36 cellular contexts compared by ENCODE assay signal in genomic region chr14:44766285-44766684, GRCh38.
"Had no signal": no experiment of that assay in that cellular context is flagged by ENCODE, and none has a peak within 500 bp of the region (broad histone marks: within the 10 kb centered on the region; RNA-seq: fewer than 3 reads in every experiment).

No MANE protein-coding gene starts in this region.

- H3K4me1 ChIP-seq: ascending aorta had no signal

- H3K36me3 ChIP-seq: ascending aorta, cardiac muscle cell had no signal

- H3K27me3 ChIP-seq: ascending aorta, cardiac muscle cell had no signal

- ATAC-seq: activated CD8-positive, alpha-beta memory T cell treated with anti-CD3 and anti-CD28 coated beads, Interleukin-2, amount 10 ng/mL, durations not matched to agents 7 days and 5 days; activated CD8-positive, alpha-beta T cell treated with anti-CD3 and anti-CD28 coated beads, Interleukin-2, amount 10 ng/mL, durations not matched to agents 7 days and 5 days; activated naive CD8-positive, alpha-beta T cell treated with anti-CD3 and anti-CD28 coated beads, Interleukin-2, amount 50 U/mL, for 24 hours had no signal

- H3K9me3 Mint-ChIP-seq: activated B cell treated with CpG ODN at 0.5 μM for 24 hours; activated CD4-positive, alpha-beta memory T cell treated with anti-CD3 and anti-CD28 coated beads, Interleukin-2, amount 10 ng/mL, durations not matched to agents 7 days and 5 days; activated CD4-positive, alpha-beta T cell treated with anti-CD3 and anti-CD28 coated beads, Interleukin-2, amount 10 ng/mL, durations not matched to agents 7 days and 5 days; activated naive CD4-positive, alpha-beta T cell treated with anti-CD3 and anti-CD28 coated beads, Interleukin-2, amount 10 ng/mL, durations not matched to agents 7 days and 5 days; activated naive CD4-positive, alpha-beta T cell treated with anti-CD3 and anti-CD28 coated beads, Interleukin-2, amount 50 U/mL, for 24 hours; activated naive CD8-positive, alpha-beta T cell treated with anti-CD3 and anti-CD28 coated beads, Interleukin-2, amount 10 ng/mL, durations not matched to agents 7 days and 5 days; activated naive CD8-positive, alpha-beta T cell treated with anti-CD3 and anti-CD28 coated beads, Interleukin-2, amount 50 U/mL, for 24 hours; activated T-cell treated with anti-CD3 and anti-CD28 coated beads, Interleukin-2, amount 50 U/mL, for 24 hours; activated T-helper 2 cell treated with anti-CD3 and anti-CD28 coated beads, Interferon-gamma antibody, Interleukin-2, Interleukin-4, amounts not matched to agents 10 μg/mL and 5 μg/mL and 100 μg/mL, durations not matched to agents 14 hours and 24 hours and 36 hours; central memory CD8-positive, alpha-beta T cell; T-helper 1 cell treated with Interleukin-12 subunit alpha and Interleukin-12 subunit beta and Interleukin-4 antibody, amounts not matched to agents 30 μg/mL and 1 μg/mL, for 36 hours; T-helper 2 cell treated with Interferon-gamma antibody and Interleukin-4, amounts not matched to agents 5 μg/mL and 100 μg/mL, for 36 hours had no signal

- H3K9me3 ChIP-seq: ascending aorta had no signal

- H3K36me3 Mint-ChIP-seq: activated CD8-positive, alpha-beta memory T cell treated with anti-CD3 and anti-CD28 coated beads, Interleukin-2, amount 10 ng/mL, durations not matched to agents 7 days and 5 days; activated naive CD4-positive, alpha-beta T cell treated with anti-CD3 and anti-CD28 coated beads, Interleukin-2, amount 10 ng/mL, durations not matched to agents 7 days and 5 days; activated naive CD4-positive, alpha-beta T cell treated with anti-CD3 and anti-CD28 coated beads, Interleukin-2, amount 50 U/mL, for 24 hours; activated naive CD8-positive, alpha-beta T cell; activated naive CD8-positive, alpha-beta T cell treated with anti-CD3 and anti-CD28 coated beads, Interleukin-2, amount 10 ng/mL, durations not matched to agents 7 days and 5 days; brain had no signal

- H3K27ac Mint-ChIP-seq: activated B cell treated with CpG ODN at 0.5 μM for 24 hours; activated CD4-positive, alpha-beta memory T cell treated with anti-CD3 and anti-CD28 coated beads, Interleukin-2, amount 10 ng/mL, durations not matched to agents 7 days and 5 days; activated CD4-positive, alpha-beta T cell treated with anti-CD3 and anti-CD28 coated beads, Interleukin-2, amount 10 ng/mL, durations not matched to agents 7 days and 5 days; activated CD8-positive, alpha-beta memory T cell treated with anti-CD3 and anti-CD28 coated beads, Interleukin-2, amount 10 ng/mL, durations not matched to agents 7 days and 5 days; activated CD8-positive, alpha-beta T cell treated with anti-CD3 and anti-CD28 coated beads, Interleukin-2, amount 10 ng/mL, durations not matched to agents 7 days and 5 days; activated naive CD4-positive, alpha-beta T cell treated with anti-CD3 and anti-CD28 coated beads, Interleukin-2, amount 10 ng/mL, durations not matched to agents 7 days and 5 days; activated naive CD4-positive, alpha-beta T cell treated with anti-CD3 and anti-CD28 coated beads, Interleukin-2, amount 50 U/mL, for 24 hours; activated naive CD8-positive, alpha-beta T cell; activated naive CD8-positive, alpha-beta T cell treated with anti-CD3 and anti-CD28 coated beads, Interleukin-2, amount 10 ng/mL, durations not matched to agents 7 days and 5 days; activated naive CD8-positive, alpha-beta T cell treated with anti-CD3 and anti-CD28 coated beads, Interleukin-2, amount 50 U/mL, for 24 hours; activated T-cell treated with anti-CD3 and anti-CD28 coated beads, Interleukin-2, amount 50 U/mL, for 24 hours; activated T-helper 2 cell treated with anti-CD3 and anti-CD28 coated beads, Interferon-gamma antibody, Interleukin-2, Interleukin-4, amounts not matched to agents 10 μg/mL and 5 μg/mL and 100 μg/mL, durations not matched to agents 14 hours and 24 hours and 36 hours; brain; T-helper 1 cell treated with Interleukin-12 subunit alpha and Interleukin-12 subunit beta and Interleukin-4 antibody, amounts not matched to agents 30 μg/mL and 1 μg/mL, for 36 hours; T-helper 2 cell treated with Interferon-gamma antibody and Interleukin-4, amounts not matched to agents 5 μg/mL and 100 μg/mL, for 36 hours had no signal

- H3K27me3 Mint-ChIP-seq: activated B cell treated with CpG ODN at 0.5 μM for 24 hours; activated CD4-positive, alpha-beta memory T cell treated with anti-CD3 and anti-CD28 coated beads, Interleukin-2, amount 10 ng/mL, durations not matched to agents 7 days and 5 days; activated CD4-positive, alpha-beta T cell treated with anti-CD3 and anti-CD28 coated beads, Interleukin-2, amount 10 ng/mL, durations not matched to agents 7 days and 5 days; activated naive CD4-positive, alpha-beta T cell treated with anti-CD3 and anti-CD28 coated beads, Interleukin-2, amount 10 ng/mL, durations not matched to agents 7 days and 5 days; activated naive CD8-positive, alpha-beta T cell; activated naive CD8-positive, alpha-beta T cell treated with anti-CD3 and anti-CD28 coated beads, Interleukin-2, amount 10 ng/mL, durations not matched to agents 7 days and 5 days; brain had no signal

- H3K4me1 Mint-ChIP-seq: activated B cell treated with CpG ODN at 0.5 μM for 24 hours; activated CD4-positive, alpha-beta memory T cell treated with anti-CD3 and anti-CD28 coated beads, Interleukin-2, amount 10 ng/mL, durations not matched to agents 7 days and 5 days; activated CD4-positive, alpha-beta T cell treated with anti-CD3 and anti-CD28 coated beads, Interleukin-2, amount 10 ng/mL, durations not matched to agents 7 days and 5 days; activated CD8-positive, alpha-beta memory T cell treated with anti-CD3 and anti-CD28 coated beads, Interleukin-2, amount 10 ng/mL, durations not matched to agents 7 days and 5 days; activated naive CD4-positive, alpha-beta T cell treated with anti-CD3 and anti-CD28 coated beads, Interleukin-2, amount 10 ng/mL, durations not matched to agents 7 days and 5 days; activated naive CD4-positive, alpha-beta T cell treated with anti-CD3 and anti-CD28 coated beads, Interleukin-2, amount 50 U/mL, for 24 hours; activated naive CD8-positive, alpha-beta T cell treated with anti-CD3 and anti-CD28 coated beads, Interleukin-2, amount 10 ng/mL, durations not matched to agents 7 days and 5 days; brain; central memory CD8-positive, alpha-beta T cell had no signal

- DNase-seq: activated B cell treated with CpG ODN at 0.5 μM for 24 hours; activated CD4-positive, alpha-beta memory T cell treated with anti-CD3 and anti-CD28 coated beads, Interleukin-2, amount 10 ng/mL, durations not matched to agents 7 days and 5 days; activated CD4-positive, alpha-beta T cell treated with anti-CD3 and anti-CD28 coated beads for 4 hours; activated CD4-positive, alpha-beta T cell treated with anti-CD3 and anti-CD28 coated beads, Interleukin-2, amount 10 ng/mL, durations not matched to agents 7 days and 5 days; activated CD4-positive, alpha-beta T cell treated with anti-CD3 and anti-CD28 coated beads, Interleukin-2, amount 50 U/mL, for 48 hours; activated CD4-positive, CD25-positive, alpha-beta regulatory T cell treated with anti-CD3 and anti-CD28 coated beads, Interleukin-2, amount 50 U/mL, for 72 hours; activated CD8-positive, alpha-beta memory T cell treated with anti-CD3 and anti-CD28 coated beads for 24 hours; activated CD8-positive, alpha-beta memory T cell treated with anti-CD3 and anti-CD28 coated beads, Interleukin-2, amount 10 ng/mL, durations not matched to agents 7 days and 5 days; activated CD8-positive, alpha-beta memory T cell treated with anti-CD3 and anti-CD28 coated beads, Interleukin-2, amount 50 U/mL, for 48 hours; activated CD8-positive, alpha-beta T cell treated with anti-CD3 and anti-CD28 coated beads, Interleukin-2, amount 10 ng/mL, durations not matched to agents 7 days and 5 days; activated effector memory CD4-positive, alpha-beta T cell treated with Interleukin-2 at 50 U/mL for 16 hours; activated gamma-delta T cell; activated naive CD4-positive, alpha-beta T cell treated with anti-CD3 and anti-CD28 coated beads, Interleukin-2, amount 10 ng/mL, durations not matched to agents 7 days and 5 days; activated naive CD4-positive, alpha-beta T cell treated with Interleukin-2 at 50 U/mL for 16 hours; activated naive CD8-positive, alpha-beta T cell treated with anti-CD3 and anti-CD28 coated beads, Interleukin-2, amount 10 ng/mL, durations not matched to agents 7 days and 5 days; activated naive CD8-positive, alpha-beta T cell treated with anti-CD3 and anti-CD28 coated beads, Interleukin-2, amount 50 U/mL, for 24 hours; activated T-cell treated with anti-CD3 and anti-CD28 coated beads, Interleukin-2, amount 50 U/mL, for 24 hours; activated T-cell treated with anti-CD3 and anti-CD28 coated beads, Interleukin-2, amount 50 U/mL, for 48 hours; amygdala; anterior cingulate cortex; caudate nucleus; cerebellar nuclear complex; T-helper 1 cell; T-helper 2 cell; T-helper 9 cell had no signal

- H3K27ac ChIP-seq: ascending aorta, cardiac muscle cell had no signal

- FAIRE-seq: bronchial epithelial cell, TTC549 had no signal

- H3K4me3 ChIP-seq: ascending aorta, cardiac muscle cell had no signal

- H3K4me3 Mint-ChIP-seq: activated B cell treated with CpG ODN at 0.5 μM for 24 hours; activated CD4-positive, alpha-beta memory T cell treated with anti-CD3 and anti-CD28 coated beads, Interleukin-2, amount 10 ng/mL, durations not matched to agents 7 days and 5 days; activated CD4-positive, alpha-beta T cell treated with anti-CD3 and anti-CD28 coated beads, Interleukin-2, amount 10 ng/mL, durations not matched to agents 7 days and 5 days; activated CD8-positive, alpha-beta memory T cell treated with anti-CD3 and anti-CD28 coated beads, Interleukin-2, amount 10 ng/mL, durations not matched to agents 7 days and 5 days; activated CD8-positive, alpha-beta T cell treated with anti-CD3 and anti-CD28 coated beads, Interleukin-2, amount 10 ng/mL, durations not matched to agents 7 days and 5 days; activated naive CD4-positive, alpha-beta T cell treated with anti-CD3 and anti-CD28 coated beads, Interleukin-2, amount 10 ng/mL, durations not matched to agents 7 days and 5 days; activated naive CD4-positive, alpha-beta T cell treated with anti-CD3 and anti-CD28 coated beads, Interleukin-2, amount 50 U/mL, for 24 hours; activated naive CD8-positive, alpha-beta T cell; activated naive CD8-positive, alpha-beta T cell treated with anti-CD3 and anti-CD28 coated beads, Interleukin-2, amount 10 ng/mL, durations not matched to agents 7 days and 5 days; activated naive CD8-positive, alpha-beta T cell treated with anti-CD3 and anti-CD28 coated beads, Interleukin-2, amount 50 U/mL, for 24 hours; activated T-cell treated with anti-CD3 and anti-CD28 coated beads, Interleukin-2, amount 50 U/mL, for 24 hours; brain; central memory CD8-positive, alpha-beta T cell; T-helper 1 cell treated with Interleukin-12 subunit alpha and Interleukin-12 subunit beta and Interleukin-4 antibody, amounts not matched to agents 30 μg/mL and 1 μg/mL, for 36 hours; T-helper 2 cell treated with Interferon-gamma antibody and Interleukin-4, amounts not matched to agents 5 μg/mL and 100 μg/mL, for 36 hours had no signal
